In genomic region chr6:36980129-36980528, GRCh38 we compare ENCODE assay signal across 16 cellular contexts. TPM values are rescaled to one million over a fixed set of nuclear protein-coding genes. Genes with fewer than 3 reads are reported as not detected.
A peak's percentile ranks its signal among the peaks of the same experiment; 100 is the strongest.
DNase-seq lines count a peak whose midpoint lies in the region; ATAC-seq and TF ChIP-seq lines count a peak whose summit lies in the region.
"Had no signal": no experiment of that assay in that cellular context is flagged by ENCODE, and none has a peak within 500 bp of the region (broad histone marks: within the 10 kb centered on the region; RNA-seq: fewer than 3 reads in every experiment).

No MANE protein-coding gene starts in this region.

- peaks cover 62% of the 10 kb centered on the region for H3K79me2 ChIP-seq in mesendoderm (ENCODE audit: control insufficient read depth, insufficient read depth, low read length)

- H2BK120ac ChIP-seq in mesendoderm (ENCODE audit: low read depth, low read length): no peak overlapping the region

- H4K8ac ChIP-seq in mesendoderm (ENCODE audit: low read depth, low read length): no peak overlapping the region

- H3K27ac ChIP-seq in cardiac muscle cell: peak overlapping the region; percentile 44
- H3K27ac ChIP-seq in angular gyrus (ENCODE audit: low read depth, low read length): peak overlapping the region; percentile 22
- peak overlapping the region; percentile 86 for H3K27ac ChIP-seq in vagina
- H3K27ac ChIP-seq in mesendoderm (ENCODE audit: low read depth, low read length): no peak overlapping the region

- no peak overlapping the region for H2AK5ac ChIP-seq in mesendoderm (ENCODE audit: low read length)

- no peak overlapping the region for H3K23ac ChIP-seq in mesendoderm (ENCODE audit: low read length)

- peaks cover 7% of the 10 kb centered on the region for H3K36me3 Mint-ChIP-seq in neural crest cell (ENCODE audit: low read depth)
- H3K36me3 Mint-ChIP-seq in activated T-helper 2 cell treated with anti-CD3 and anti-CD28 coated beads, Interferon-gamma antibody, Interleukin-2, Interleukin-4, amounts not matched to agents 10 μg/mL and 5 μg/mL and 100 μg/mL, durations not matched to agents 14 hours and 24 hours and 36 hours (ENCODE audit: low read depth): peaks cover 57% of the 10 kb centered on the region

- no peak overlapping the region for H2BK15ac ChIP-seq in mesendoderm (replicated peaks; ENCODE audit: low read depth)

- no peak overlapping the region for H3K4me2 ChIP-seq in mesendoderm (ENCODE audit: low read length)

- TF ChIP-seq POLR2A in vagina (IDR thresholded peaks at IDR 0.05): no peak

- H3K9ac ChIP-seq in mesendoderm (ENCODE audit: low read length): no peak overlapping the region

- no peak for ATAC-seq in left cardiac atrium

- no peak overlapping the region for H3K27ac Mint-ChIP-seq in neural crest cell (ENCODE audit: unreplicated experiment)
- no peak overlapping the region for H3K27ac Mint-ChIP-seq in activated T-helper 2 cell treated with anti-CD3 and anti-CD28 coated beads, Interferon-gamma antibody, Interleukin-2, Interleukin-4, amounts not matched to agents 10 μg/mL and 5 μg/mL and 100 μg/mL, durations not matched to agents 14 hours and 24 hours and 36 hours
- H3K27ac Mint-ChIP-seq: dendritic cell treated with granulocyte-macrophage colony-stimulating factor and Interleukin-4, amounts not matched to agents 40 ng/mL and 50 ng/mL, for 4 days had no signal

- peaks cover 19% of the 10 kb centered on the region for H3K36me3 ChIP-seq in cardiac muscle cell
- H3K36me3 ChIP-seq in vagina: peaks cover 0 to 35% of the 10 kb centered on the region in 2 donors
- H3K36me3 ChIP-seq in mesendoderm (ENCODE audit: control insufficient read depth, insufficient read depth, low read length): peaks cover 26% of the 10 kb centered on the region

- H3K27me3 ChIP-seq in cardiac muscle cell (no peaks in the 10 kb centered on the region), vagina (no peaks in the 10 kb centered on the region), mesendoderm (ENCODE audit: insufficient read depth, low read length, poor library complexity) (no peaks in the 10 kb centered on the region)

- H3K9me3 Mint-ChIP-seq in neural crest cell: no peaks in the 10 kb centered on the region
- no peaks in the 10 kb centered on the region for H3K9me3 Mint-ChIP-seq in activated T-helper 2 cell treated with anti-CD3 and anti-CD28 coated beads, Interferon-gamma antibody, Interleukin-2, Interleukin-4, amounts not matched to agents 10 μg/mL and 5 μg/mL and 100 μg/mL, durations not matched to agents 14 hours and 24 hours and 36 hours
- H3K9me3 Mint-ChIP-seq: CD14-positive monocyte; dendritic cell treated with granulocyte-macrophage colony-stimulating factor and Interleukin-4, amounts not matched to agents 40 ng/mL and 50 ng/mL, for 4 days had no signal

- no peak overlapping the region for H3K56ac ChIP-seq in mesendoderm (ENCODE audit: low read length)

- H3K9me3 ChIP-seq in cardiac muscle cell (ENCODE audit: low read depth) (no peaks in the 10 kb centered on the region), vagina (no peaks in the 10 kb centered on the region)

- no peak overlapping the region for H3K18ac ChIP-seq in mesendoderm (ENCODE audit: low read length)

- intact Hi-C loops in left cardiac atrium (cut with DNase I): loop anchor here (5.0 kb wide), 1 partner anchor 93 kb away; the partner anchor contains the start of gene C6orf89 (in 2 of the 2)
- intact Hi-C loops in vagina (cut with DNase I): loop anchor here (10.0 kb wide), 2 partner anchors 95 to 215 kb away; partner anchors contain the start of gene C6orf89
- intact Hi-C loops in activated T-helper 2 cell treated with anti-CD3 and anti-CD28 coated beads, Interferon-gamma antibody, Interleukin-2, Interleukin-4, amounts not matched to agents 10 μg/mL and 5 μg/mL and 100 μg/mL, durations not matched to agents 14 hours and 24 hours and 36 hours (cut with micrococcal nuclease): no loop called here
- intact Hi-C loops in head of caudate nucleus (cut with DNase I): no loop called here

- no peak overlapping the region for H3K4me3 ChIP-seq in cardiac muscle cell
- no peak overlapping the region for H3K4me3 ChIP-seq in vagina
- H3K4me3 ChIP-seq in mesendoderm (ENCODE audit: low read length): no peak overlapping the region

- H3K4ac ChIP-seq in mesendoderm (ENCODE audit: low read depth, low read length): no peak overlapping the region

- H3K4me3 Mint-ChIP-seq in neural crest cell: peak overlapping the region; percentile 8
- H3K4me3 Mint-ChIP-seq in activated T-helper 2 cell treated with anti-CD3 and anti-CD28 coated beads, Interferon-gamma antibody, Interleukin-2, Interleukin-4, amounts not matched to agents 10 μg/mL and 5 μg/mL and 100 μg/mL, durations not matched to agents 14 hours and 24 hours and 36 hours (ENCODE audit: low read depth): no peak overlapping the region
- H3K4me3 Mint-ChIP-seq: CD14-positive monocyte; dendritic cell treated with granulocyte-macrophage colony-stimulating factor and Interleukin-4, amounts not matched to agents 40 ng/mL and 50 ng/mL, for 4 days had no signal

- peaks cover 12% of the 10 kb centered on the region for H3K4me1 Mint-ChIP-seq in neural crest cell
- H3K4me1 Mint-ChIP-seq in activated T-helper 2 cell treated with anti-CD3 and anti-CD28 coated beads, Interferon-gamma antibody, Interleukin-2, Interleukin-4, amounts not matched to agents 10 μg/mL and 5 μg/mL and 100 μg/mL, durations not matched to agents 14 hours and 24 hours and 36 hours (ENCODE audit: low read depth): peaks cover 20% of the 10 kb centered on the region

- H4K5ac ChIP-seq in mesendoderm (ENCODE audit: low read length): no peak overlapping the region

- no CpG with 5 or more reads among the region's 6 CpGs for WGBS in mesendoderm (ENCODE audit: extremely low coverage, insufficient coverage, low lambda C conversion rate)

- TF ChIP-seq CTCF in cardiac muscle cell (IDR thresholded peaks at IDR 0.05; ENCODE audit: low read depth, low read length) (no peak), neural crest cell (conservative IDR thresholded peaks at IDR 0.05) (no peak), vagina (IDR thresholded peaks at IDR 0.05) (no peak)

- H3K4me1 ChIP-seq in cardiac muscle cell (ENCODE audit: low read depth): peaks cover 49% of the 10 kb centered on the region
- peaks cover 75% of the 10 kb centered on the region for H3K4me1 ChIP-seq in vagina
- peaks cover 18% of the 10 kb centered on the region for H3K4me1 ChIP-seq in mesendoderm (ENCODE audit: control insufficient read depth, low read depth, low read length)

- H2BK5ac ChIP-seq in mesendoderm (ENCODE audit: low read length): no peak overlapping the region

- no peak for DNase-seq in cardiac muscle cell (ENCODE audit: low read depth in 1 of 2, low spot score in 1 of 2)
- DNase-seq in left cardiac atrium: no peak
- no peak for DNase-seq in neural crest cell (ENCODE audit: low read depth, low spot score)
- DNase-seq in vagina (ENCODE audit: extremely low spot score in 2 of 2): no peak
- DNase-seq in mesendoderm: no peak
- no peak for DNase-seq in activated T-helper 2 cell treated with anti-CD3 and anti-CD28 coated beads, Interferon-gamma antibody, Interleukin-2, Interleukin-4, amounts not matched to agents 10 μg/mL and 5 μg/mL and 100 μg/mL, durations not matched to agents 14 hours and 24 hours and 36 hours (ENCODE audit: low spot score)
- no peak for DNase-seq in head of caudate nucleus
- DNase-seq: activated CD4-positive, alpha-beta T cell treated with anti-CD3 and anti-CD28 coated beads, Interleukin-2, amount 50 U/mL, for 48 hours; IMR-90; mammary epithelial cell; NCI-H510A; stimulated activated CD4-positive, alpha-beta T cell treated with anti-CD3 and anti-CD28 coated beads, Interleukin-2, amount 100 ng/mL, for 24 hours had no signal

- peaks cover 41% of the 10 kb centered on the region for H3K79me1 ChIP-seq in mesendoderm (ENCODE audit: low read length)

- H3K27me3 Mint-ChIP-seq in neural crest cell (ENCODE audit: low read depth): no peaks in the 10 kb centered on the region
- no peaks in the 10 kb centered on the region for H3K27me3 Mint-ChIP-seq in activated T-helper 2 cell treated with anti-CD3 and anti-CD28 coated beads, Interferon-gamma antibody, Interleukin-2, Interleukin-4, amounts not matched to agents 10 μg/mL and 5 μg/mL and 100 μg/mL, durations not matched to agents 14 hours and 24 hours and 36 hours (ENCODE audit: low read depth)
- H3K27me3 Mint-ChIP-seq: dendritic cell treated with granulocyte-macrophage colony-stimulating factor and Interleukin-4, amounts not matched to agents 40 ng/mL and 50 ng/mL, for 4 days had no signal

RNA-seq across cellular contexts. Expression of gene MTCH1, which starts 5.9 kb away (rescaled TPM):
- total RNA-seq in cardiac muscle cell (290 and 388 TPM in 2 replicates), left cardiac atrium (100 to 1,000 TPM; 178 to 214 TPM), neural crest cell (182 and 193 TPM in 2 replicates), vagina (233 TPM)
- polyA plus RNA-seq in cardiac muscle cell: 447 and 533 TPM in 2 replicates
- polyA plus RNA-seq in mesendoderm (2013, experiment 1 of 2): 117 TPM
- polyA plus RNA-seq in mesendoderm (2013, experiment 2 of 2): 118 TPM
- 117 and 119 TPM in 2 replicates for total RNA-seq in activated T-helper 2 cell treated with anti-CD3 and anti-CD28 coated beads, Interferon-gamma antibody, Interleukin-2, Interleukin-4, amounts not matched to agents 10 μg/mL and 5 μg/mL and 100 μg/mL, durations not matched to agents 14 hours and 24 hours and 36 hours

RNA-seq across cellular contexts. Expression of gene FGD2, which starts 25.3 kb away (rescaled TPM):
- total RNA-seq in cardiac muscle cell (not detected in 2 replicates), left cardiac atrium (10 to 100 TPM; 15.1 to 15.5 TPM), neural crest cell (not detected in 2 replicates), vagina (20.4 TPM)
- 0.24 and 0.29 TPM in 2 replicates for polyA plus RNA-seq in cardiac muscle cell
- polyA plus RNA-seq in mesendoderm (2013, experiment 1 of 2): 0.18 TPM
- polyA plus RNA-seq in mesendoderm (2013, experiment 2 of 2): 0.20 TPM
- total RNA-seq in activated T-helper 2 cell treated with anti-CD3 and anti-CD28 coated beads, Interferon-gamma antibody, Interleukin-2, Interleukin-4, amounts not matched to agents 10 μg/mL and 5 μg/mL and 100 μg/mL, durations not matched to agents 14 hours and 24 hours and 36 hours: 0.64 and 0.87 TPM in 2 replicates
- total RNA-seq: IMR-90, mammary epithelial cell had no signal
- polyA plus RNA-seq: mammary epithelial cell had no signal

RNA-seq across cellular contexts. Expression of gene PI16, which starts 25.6 kb away (rescaled TPM):
- total RNA-seq in cardiac muscle cell (0.07 TPM in 1 of 2 replicates, not detected in the other), left cardiac atrium (10 to 100 TPM; 28.2 to 47.0 TPM), neural crest cell (not detected in 2 replicates), vagina (88.6 TPM)
- polyA plus RNA-seq in cardiac muscle cell: 0.07 and 0.37 TPM in 2 replicates
- not detected for polyA plus RNA-seq in mesendoderm (2013, experiment 1 of 2)
- not detected for polyA plus RNA-seq in mesendoderm (2013, experiment 2 of 2)
- total RNA-seq in activated T-helper 2 cell treated with anti-CD3 and anti-CD28 coated beads, Interferon-gamma antibody, Interleukin-2, Interleukin-4, amounts not matched to agents 10 μg/mL and 5 μg/mL and 100 μg/mL, durations not matched to agents 14 hours and 24 hours and 36 hours: not detected in 2 replicates
- total RNA-seq: G401, IMR-90, mammary epithelial cell had no signal
- polyA plus RNA-seq: mammary epithelial cell had no signal

Comparison
In these comparisons a context has a peak if more than half of its experiments do, and no peak if none do; other contexts are left out.
1. RNA of gene PI16, which starts 25.6 kb away (total RNA-seq): 88.6 TPM in vagina (single experiment) and 28.2 to 47.0 TPM in left cardiac atrium; not detected in activated T-helper 2 cell treated with anti-CD3 and anti-CD28 coated beads, Interferon-gamma antibody, Interleukin-2, Interleukin-4, amounts not matched to agents 10 μg/mL and 5 μg/mL and 100 μg/mL, durations not matched to agents 14 hours and 24 hours and 36 hours, 0.07 TPM in cardiac muscle cell and not detected in neural crest cell; every median in the first group is over 10 times any median in the second.
2. intact Hi-C loops: an anchor here in left cardiac atrium (5.0 kb wide) and vagina (10.0 kb wide); none called in activated T-helper 2 cell treated with anti-CD3 and anti-CD28 coated beads, Interferon-gamma antibody, Interleukin-2, Interleukin-4, amounts not matched to agents 10 μg/mL and 5 μg/mL and 100 μg/mL, durations not matched to agents 14 hours and 24 hours and 36 hours and head of caudate nucleus.